In the genomic region with DNA sequence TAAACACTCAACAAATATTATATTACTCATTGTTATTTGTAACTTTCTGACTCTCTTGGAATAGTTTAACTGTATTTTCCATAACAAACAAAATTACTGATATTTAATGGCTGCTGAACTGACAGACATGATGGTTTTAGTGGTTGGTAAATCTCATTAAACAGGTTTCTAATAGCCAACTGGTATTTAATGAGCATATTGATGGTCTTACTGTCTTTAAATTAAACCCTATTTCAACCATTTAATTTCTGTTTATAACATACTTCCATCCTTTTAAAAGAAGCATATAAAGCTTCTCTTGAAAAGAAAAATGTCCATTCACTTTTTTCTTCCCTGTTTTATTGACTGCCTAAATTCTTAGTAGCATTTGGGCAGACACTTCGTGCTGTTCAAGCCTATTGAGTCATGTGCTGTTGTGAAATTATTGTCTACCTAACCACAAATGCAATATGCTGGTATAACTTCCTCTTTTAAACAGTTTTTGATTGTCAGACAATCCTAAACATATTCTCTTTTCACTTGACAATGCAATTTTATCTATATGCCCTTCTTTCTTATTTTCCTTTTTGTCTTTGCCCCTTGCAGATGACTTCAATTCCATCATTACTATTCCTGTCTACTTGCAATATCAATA, we compare ENCODE assay signal across 9 cellular contexts.
DNase-seq lines count a peak whose midpoint lies in the region; ATAC-seq and TF ChIP-seq lines count a peak whose summit lies in the region.
"Had no signal": no experiment of that assay in that cellular context is flagged by ENCODE, and none has a peak within 500 bp of the region (broad histone marks: within the 10 kb centered on the region; RNA-seq: fewer than 3 reads in every experiment).

No MANE protein-coding gene starts in this region.

- H3K9me3 ChIP-seq in PC-9 (ENCODE audit: insufficient read depth, low read depth): no peaks in the 10 kb centered on the region
- H3K9me3 ChIP-seq in osteoblast (ENCODE audit: low read depth, low read length): no peaks in the 10 kb centered on the region

- H4K20me1 ChIP-seq in PC-9 (ENCODE audit: insufficient read depth) (no peaks in the 10 kb centered on the region), osteoblast (ENCODE audit: insufficient read depth, low read length) (no peaks in the 10 kb centered on the region)

- no peak for TF ChIP-seq CTCF in PC-9 (conservative IDR thresholded peaks at IDR 0.05)
- no peak for TF ChIP-seq CTCF in osteoblast (IDR thresholded peaks at IDR 0.05; ENCODE audit: extremely low read depth, low read depth, low read length)

- H3K27ac ChIP-seq in PC-9 (peak overlapping the region; percentile 43; the same call in 1 of the 2 replicates), osteoblast (ENCODE audit: low read depth, low read length) (no peak overlapping the region)

- H3K4me1 ChIP-seq in PC-9 (replicated peaks; ENCODE audit: insufficient read depth) (peaks cover 20% of the 10 kb centered on the region), osteoblast (ENCODE audit: insufficient read depth, low read length) (no peaks in the 10 kb centered on the region)

- intact Hi-C loops in PC-9 (cut with micrococcal nuclease; ENCODE audit: unreplicated experiment): no loop called here

- H3K4me3 ChIP-seq in PC-9 (no peak overlapping the region), osteoblast (ENCODE audit: insufficient read depth, low read length) (no peak overlapping the region)

- DNase-seq in PC-9 (peak in 1 of 2 experiments; percentile 61), osteoblast (ENCODE audit: insufficient read length, low spot score, missing footprints) (peak; percentile 37), NCI-H748 treated with DMSO at 0.1 percent for 48 hours (lab: John Stamatoyannopoulos, UW) (no peak), A172 (ENCODE audit: low spot score) (no peak), middle frontal gyrus (ENCODE audit: extremely low spot score, low spot score) (no peak), putamen (ENCODE audit: low spot score) (no peak)
- DNase-seq: Karpas-422 had no signal

- ATAC-seq in GM18907 (IDR thresholded peaks at IDR 0.05; ENCODE audit: unreplicated experiment) (peak; percentile 84), HG02981 (IDR thresholded peaks at IDR 0.05; ENCODE audit: unreplicated experiment) (peak; percentile 82)

- H3K4me2 ChIP-seq in PC-9: peak overlapping the region; percentile 9
- no peak overlapping the region for H3K4me2 ChIP-seq in osteoblast (ENCODE audit: insufficient read depth, low read length)

- H3K79me2 ChIP-seq in PC-9 (ENCODE audit: low read depth): no peaks in the 10 kb centered on the region
- H3K79me2 ChIP-seq in osteoblast (ENCODE audit: insufficient read depth, low read length): no peaks in the 10 kb centered on the region

- CTCF ChIA-PET in PC-9 (lab: Charles Lee): no interaction called here

- POLR2A ChIA-PET in PC-9 (lab: Charles Lee; ENCODE audit: unreplicated experiment): interaction anchor here (0.6 kb wide), 1 partner anchor 167 kb away, joined by 7 read pairs; no protein-coding TSS in a partner anchor

- H2AFZ ChIP-seq in PC-9 (no peak overlapping the region), osteoblast (ENCODE audit: low read length) (no peak overlapping the region)

- H3K36me3 ChIP-seq in PC-9 (ENCODE audit: low read depth) (no peaks in the 10 kb centered on the region), osteoblast (ENCODE audit: insufficient read depth, low read length) (no peaks in the 10 kb centered on the region)

- peaks cover 8% of the 10 kb centered on the region; the same call in 1 of the 2 replicates for H3F3A ChIP-seq in PC-9 (ENCODE audit: insufficient read depth, low read depth)

- H3K27me3 ChIP-seq in PC-9 (ENCODE audit: insufficient read depth, low read depth): no peaks in the 10 kb centered on the region
- no peaks in the 10 kb centered on the region for H3K27me3 ChIP-seq in osteoblast (ENCODE audit: insufficient read depth, low read length)

- H3K9me2 ChIP-seq in PC-9 (ENCODE audit: insufficient read depth): no peaks in the 10 kb centered on the region

- BruUV-seq in PC-9 (replicated peaks; lab: Mats Ljungman, UMichigan): no TSS peak
